In the genomic region with DNA sequence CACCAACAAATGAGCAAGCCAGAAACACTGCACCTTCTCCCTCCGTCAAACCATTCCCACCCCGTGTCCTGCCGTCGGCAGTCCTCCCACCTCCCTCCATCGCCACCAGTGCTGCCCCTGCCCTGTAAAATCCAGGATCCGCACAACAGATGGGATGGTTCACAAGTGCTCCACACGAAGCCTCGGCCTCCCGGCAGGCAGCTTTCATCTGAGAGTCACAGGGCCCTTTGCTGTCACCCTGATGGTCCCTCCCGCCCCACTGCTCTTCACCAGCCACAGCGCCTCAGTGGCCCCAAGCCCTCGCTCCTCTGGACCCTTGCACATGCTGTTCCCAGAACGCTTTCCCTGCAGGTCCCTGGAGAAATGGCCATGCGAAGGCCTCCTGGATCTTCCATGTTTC, we compare ENCODE assay signal across 18 cellular contexts. TPM values are rescaled to one million over a fixed set of nuclear protein-coding genes. Genes with fewer than 3 reads are reported as not detected.
"Had no signal": no experiment of that assay in that cellular context is flagged by ENCODE, and none has a peak within 500 bp of the region (broad histone marks: within the 10 kb centered on the region; RNA-seq: fewer than 3 reads in every experiment).

No MANE protein-coding gene starts in this region.

- H3K4me3 Mint-ChIP-seq: naive thymus-derived CD8-positive, alpha-beta T cell; neural crest cell had no signal

- ATAC-seq: gastroesophageal sphincter; left lobe of liver; mucosa of descending colon; naive thymus-derived CD8-positive, alpha-beta T cell had no signal

- DNase-seq: cortex of kidney; dorsolateral prefrontal cortex; effector CD8-positive, alpha-beta T cell; esophagus squamous epithelium; foreskin fibroblast; glutamatergic neuron; islet precursor cell; mucosa of descending colon; naive thymus-derived CD8-positive, alpha-beta T cell; ovary; small intestine; stimulated activated CD4-positive, alpha-beta T cell treated with anti-CD3 and anti-CD28 coated beads, Interleukin-12 subunit alpha, Interleukin-12 subunit beta, amount 100 ng/mL, for 4 hours; stimulated activated naive CD4-positive, alpha-beta T cell; trophoblast cell had no signal

- H3K4me1 Mint-ChIP-seq: neural crest cell had no signal

- H3K36me3 ChIP-seq: ovary had no signal

- H3K9me3 ChIP-seq: esophagus squamous epithelium, gastroesophageal sphincter, mucosa of descending colon, ovary, right atrium auricular region had no signal

- H3K27me3 Mint-ChIP-seq: naive thymus-derived CD8-positive, alpha-beta T cell had no signal

- H3K9me3 Mint-ChIP-seq: naive thymus-derived CD8-positive, alpha-beta T cell; neural crest cell had no signal

- H3K4me3 ChIP-seq: dorsolateral prefrontal cortex, esophagus squamous epithelium, gastroesophageal sphincter, mucosa of descending colon, ovary, right atrium auricular region had no signal

- H3K27me3 ChIP-seq: dorsolateral prefrontal cortex, esophagus squamous epithelium, gastroesophageal sphincter, ovary, right atrium auricular region had no signal

- H3K4me1 ChIP-seq: gastroesophageal sphincter, right atrium auricular region had no signal

- H3K27ac ChIP-seq: esophagus squamous epithelium, gastroesophageal sphincter, ovary, right atrium auricular region had no signal

RNA-seq across cellular contexts. Expression of a gene that starts 12.1 kb away (rescaled TPM):
- polyA plus RNA-seq: naive thymus-derived CD8-positive, alpha-beta T cell had no signal
